In the genomic region with DNA sequence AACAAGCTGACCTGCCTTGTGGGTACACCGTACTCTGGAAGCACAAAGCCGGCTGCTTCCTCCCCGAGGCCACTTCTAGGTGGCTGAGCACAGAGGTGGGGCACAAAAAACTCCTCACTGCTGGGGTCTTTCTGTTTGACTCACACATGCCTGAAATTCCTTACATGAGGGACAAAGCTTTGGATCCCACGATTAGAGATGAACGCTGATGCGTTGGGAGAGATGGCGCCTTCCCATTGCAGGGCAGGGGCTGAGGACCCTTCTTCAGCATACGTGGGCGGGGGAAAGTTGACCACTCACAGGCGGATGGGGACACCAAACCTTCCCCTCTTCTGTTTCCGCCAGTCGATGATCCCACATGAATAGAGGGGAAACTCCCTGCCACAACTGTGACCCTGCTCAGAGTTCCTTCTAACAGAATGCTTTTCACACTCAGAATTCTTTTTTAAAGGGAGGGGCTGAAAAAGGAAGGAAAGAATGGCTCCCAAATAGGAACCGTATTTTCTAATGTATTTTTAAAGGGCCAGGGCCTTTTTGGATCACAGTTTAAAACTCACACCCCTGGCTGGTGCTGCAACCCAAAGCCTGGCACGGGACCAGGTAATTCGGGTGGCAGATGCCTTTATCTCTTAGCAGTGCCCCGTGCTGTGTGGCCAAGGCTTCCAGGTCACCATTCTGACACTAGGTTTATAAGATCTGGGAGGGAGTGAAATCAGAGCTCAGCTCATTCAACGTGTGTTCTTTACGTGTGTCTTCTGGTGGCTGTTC, we compare ENCODE assay signal across 13 cellular contexts.
DNase-seq lines count a peak whose midpoint lies in the region; ATAC-seq, FAIRE-seq and TF ChIP-seq lines count a peak whose summit lies in the region.
"Had no signal": no experiment of that assay in that cellular context is flagged by ENCODE, and none has a peak within 500 bp of the region (broad histone marks: within the 10 kb centered on the region; RNA-seq: fewer than 3 reads in every experiment).

No MANE protein-coding gene starts in this region.

- H2AFZ ChIP-seq in fibroblast of lung (ENCODE audit: low read length): peak overlapping the region; percentile 2

- peaks cover 12% of the 10 kb centered on the region for H3K4me1 ChIP-seq in fibroblast of lung (ENCODE audit: control insufficient read depth, extremely low read depth, insufficient read depth, low read length)
- peaks cover 5% of the 10 kb centered on the region for H3K4me1 ChIP-seq in ovary (ENCODE audit: insufficient read depth)

- peak; percentile 78 for DNase-seq in ELF-1 (ENCODE audit: low read depth, low spot score)
- DNase-seq in RCC 7860 (ENCODE audit: low spot score): peak; percentile 42
- DNase-seq in fibroblast of lung (ENCODE audit: low read depth in 2 of 2): peak in 1 of 2 donors; percentile 51
- no peak for DNase-seq in osteocyte (ENCODE audit: extremely low spot score, unreplicated experiment)
- DNase-seq in ovary: no peak
- no peak for DNase-seq in NCI-H187 (lab: John Stamatoyannopoulos, UW)
- DNase-seq in NK-92 treated with Interleukin-12 subunit alpha and Interleukin-12 subunit beta, amount 100 ng/mL, for 24 hours (lab: John Stamatoyannopoulos, UW): no peak
- DNase-seq: Caco-2, NCI-H1694 treated with DMSO at 0.1 percent for 48 hours, T-helper 2 cell had no signal

- TF ChIP-seq CTCF in fibroblast of lung (conservative IDR thresholded peaks at IDR 0.05 in 1 of 2, IDR thresholded peaks at IDR 0.05 in 1 of 2; ENCODE audit: low read depth in 1 of 2, low read length in 2 of 2) (no peak), osteocyte (IDR thresholded peaks at IDR 0.05) (no peak), ovary (IDR thresholded peaks at IDR 0.05) (no peak)

- H3K9me3 ChIP-seq in fibroblast of lung (ENCODE audit: control insufficient read depth, insufficient read depth, low read depth, low read length): no peaks in the 10 kb centered on the region
- H3K9me3 ChIP-seq in ovary: no peaks in the 10 kb centered on the region
- H3K9me3 ChIP-seq: thoracic aorta had no signal

- intact Hi-C loops in ovary (cut with DNase I): no loop called here

- TF ChIP-seq EP300 in ovary (IDR thresholded peaks at IDR 0.05): no peak

- H3K36me3 ChIP-seq in fibroblast of lung (ENCODE audit: control insufficient read depth, insufficient read depth, low read length): no peaks in the 10 kb centered on the region
- no peaks in the 10 kb centered on the region for H3K36me3 ChIP-seq in ovary
- H3K36me3 ChIP-seq: thoracic aorta had no signal

- no peak for FAIRE-seq in RCC 7860 (lab: Jason Lieb, UNC)
- FAIRE-seq: endometrium had no signal

- H3K27ac Mint-ChIP-seq in osteocyte (ENCODE audit: unreplicated experiment): peak overlapping the region; percentile 38

- no peak overlapping the region for H3K9ac ChIP-seq in fibroblast of lung (ENCODE audit: insufficient read depth, low read length)

- no peaks in the 10 kb centered on the region for H3K36me3 Mint-ChIP-seq in osteocyte (ENCODE audit: unreplicated experiment)

- no peak for TF ChIP-seq POLR2A in ovary (IDR thresholded peaks at IDR 0.05)

- H3K4me3 ChIP-seq in fibroblast of lung (replicated peaks in 1 of 4; ENCODE audit: control extremely low read depth in 1 of 4, insufficient read depth in 1 of 4, low read depth in 3 of 4, low read length in 4 of 4) (no peak overlapping the region), ovary (no peak overlapping the region)

- H3K4me3 Mint-ChIP-seq in osteocyte (ENCODE audit: unreplicated experiment): no peak overlapping the region

- WGBS in ovary, 3 donors: 58 to 65% (median 62%) methylated on average over 18 of the region's 18 CpGs

- no peaks in the 10 kb centered on the region for H4K20me1 ChIP-seq in fibroblast of lung (ENCODE audit: control insufficient read depth, extremely low read depth, insufficient read depth, low read length)

- H3K27me3 ChIP-seq in fibroblast of lung (ENCODE audit: control insufficient read depth, insufficient read depth, low read length) (no peaks in the 10 kb centered on the region), ovary (no peaks in the 10 kb centered on the region)

- no peaks in the 10 kb centered on the region for H3K9me3 Mint-ChIP-seq in osteocyte (ENCODE audit: unreplicated experiment)

- H3K4me2 ChIP-seq in fibroblast of lung (ENCODE audit: extremely low read depth, insufficient read depth, low read length): no peak overlapping the region

- no peaks in the 10 kb centered on the region for H3K27me3 Mint-ChIP-seq in osteocyte (ENCODE audit: unreplicated experiment)

- no peaks in the 10 kb centered on the region for H3K79me2 ChIP-seq in fibroblast of lung (ENCODE audit: control insufficient read depth, insufficient read depth, low read length)

- H3K4me1 Mint-ChIP-seq in osteocyte (ENCODE audit: unreplicated experiment): peaks cover 63% of the 10 kb centered on the region

- H3K27ac ChIP-seq in fibroblast of lung (ENCODE audit: insufficient read depth, low read length) (no peak overlapping the region), ovary (no peak overlapping the region)
- H3K27ac ChIP-seq: thoracic aorta had no signal

- no peak for ATAC-seq in GM21737 (IDR thresholded peaks at IDR 0.05; ENCODE audit: unreplicated experiment)

Comparison
In these comparisons a context has a peak if more than half of its experiments do, and no peak if none do; other contexts are left out.
1. DNase-seq: peak in ELF-1 (single experiment) and RCC 7860 (single experiment); none in osteocyte (single experiment), ovary (0 of 5), NCI-H187 (0 of 2) and NK-92 treated with Interleukin-12 subunit alpha and Interleukin-12 subunit beta, amount 100 ng/mL, for 24 hours (single experiment).